ENCODE assay signal across 16 cellular contexts in genomic region chr20:50918403-50918802, GRCh38. TPM values are rescaled to one million over a fixed set of nuclear protein-coding genes. Genes with fewer than 3 reads are reported as not detected.
DNase-seq lines count a peak whose midpoint lies in the region; ATAC-seq and TF ChIP-seq lines count a peak whose summit lies in the region.
"Had no signal": no experiment of that assay in that cellular context is flagged by ENCODE, and none has a peak within 500 bp of the region (broad histone marks: within the 10 kb centered on the region; RNA-seq: fewer than 3 reads in every experiment).

No MANE protein-coding gene starts in this region.

- H2BK5ac ChIP-seq in neuronal stem cell (ENCODE audit: low read length): no peak overlapping the region

- H3K4me1 ChIP-seq in CD4-positive, CD25-positive, alpha-beta regulatory T cell (ENCODE audit: control insufficient read depth, insufficient read depth, low read length, poor library complexity, severe bottlenecking): peaks cover 63% of the 10 kb centered on the region
- peaks cover 2 to 3% of the 10 kb centered on the region in 2 donors for H3K4me1 ChIP-seq in neuronal stem cell (ENCODE audit: control insufficient read depth in 2 of 2, insufficient read depth in 1 of 2, low read depth in 1 of 2, low read length in 2 of 2)

- no peak for TF ChIP-seq CTCF in brain (conservative IDR thresholded peaks at IDR 0.05)

- no peak overlapping the region for H2BK12ac ChIP-seq in neuronal stem cell (ENCODE audit: low read length)

- peaks cover 61 to 92% (median 82%) of the 10 kb centered on the region in 4 donors for H3K4me1 Mint-ChIP-seq in CD4-positive, CD25-positive, alpha-beta regulatory T cell
- H3K4me1 Mint-ChIP-seq in IgD-negative memory B cell: peaks cover 69 to 78% (median 74%) of the 10 kb centered on the region in 3 donors
- H3K4me1 Mint-ChIP-seq in brain: peaks cover 98% of the 10 kb centered on the region
- H3K4me1 Mint-ChIP-seq in naive B cell: peaks cover 59 to 85% (median 83%) of the 10 kb centered on the region in 3 donors

- no peaks in the 10 kb centered on the region for H3K27me3 Mint-ChIP-seq in CD4-positive, CD25-positive, alpha-beta regulatory T cell
- H3K27me3 Mint-ChIP-seq in IgD-negative memory B cell (no peaks in the 10 kb centered on the region), brain (no peaks in the 10 kb centered on the region), naive B cell (no peaks in the 10 kb centered on the region)
- H3K27me3 Mint-ChIP-seq: stimulated activated naive CD8-positive, alpha-beta T cell treated with anti-CD3 and anti-CD28 coated beads, Interleukin-15, Interleukin-2, amounts not matched to agents 100 ng/mL and 50 ng/mL, for 24 hours had no signal

- no peak overlapping the region for H2BK15ac ChIP-seq in neuronal stem cell (ENCODE audit: low read length)

- peak overlapping the region; percentile 27 for H3K27ac ChIP-seq in CD4-positive, CD25-positive, alpha-beta regulatory T cell (ENCODE audit: insufficient read depth, low read length, poor library complexity, severe bottlenecking)
- no peak overlapping the region for H3K27ac ChIP-seq in neuronal stem cell (replicated peaks; ENCODE audit: low read length)
- H3K27ac ChIP-seq: ovary had no signal

- H3K23ac ChIP-seq in neuronal stem cell (ENCODE audit: low read depth, low read length, poor library complexity): no peak overlapping the region

- H3K79me1 ChIP-seq in neuronal stem cell (ENCODE audit: low read depth, low read length): peaks cover 4% of the 10 kb centered on the region

- no peak overlapping the region for H3K4me2 ChIP-seq in neuronal stem cell (ENCODE audit: insufficient read depth, low read length, poor library complexity, severe bottlenecking)

- H2BK120ac ChIP-seq in neuronal stem cell (ENCODE audit: low read depth, low read length): no peak overlapping the region

- no peak overlapping the region for H2AK5ac ChIP-seq in neuronal stem cell (ENCODE audit: low read depth, low read length)

- no peak overlapping the region for H3K14ac ChIP-seq in neuronal stem cell (ENCODE audit: low read length)

- H3K36me3 ChIP-seq in CD4-positive, CD25-positive, alpha-beta regulatory T cell (ENCODE audit: control insufficient read depth, insufficient read depth, low read length): peaks cover 6% of the 10 kb centered on the region
- peaks cover 12 to 96% of the 10 kb centered on the region in 2 donors for H3K36me3 ChIP-seq in neuronal stem cell (replicated peaks in 1 of 2; ENCODE audit: control insufficient read depth in 2 of 2, insufficient read depth in 2 of 2, low read length in 2 of 2)
- H3K36me3 ChIP-seq: ovary had no signal

- peak overlapping the region in 1 of 4 donors; percentile 40 for H3K4me3 Mint-ChIP-seq in CD4-positive, CD25-positive, alpha-beta regulatory T cell
- H3K4me3 Mint-ChIP-seq in IgD-negative memory B cell (peak overlapping the region in 1 of 4 donors; percentile 58), brain (peak overlapping the region in 3 of 5 experiments; percentile 16 to 67 (median 44)), naive B cell (peak overlapping the region in 1 of 8 donors; percentile 39)
- H3K4me3 Mint-ChIP-seq: stimulated activated naive CD8-positive, alpha-beta T cell treated with anti-CD3 and anti-CD28 coated beads, Interleukin-15, Interleukin-2, amounts not matched to agents 100 ng/mL and 50 ng/mL, for 24 hours had no signal

- H2AFZ ChIP-seq in neuronal stem cell (ENCODE audit: low read length): no peak overlapping the region

- H3K9ac ChIP-seq in neuronal stem cell (ENCODE audit: low read depth, low read length, poor library complexity): no peak overlapping the region

- no peak for DNase-seq in CD4-positive, CD25-positive, alpha-beta regulatory T cell
- DNase-seq in naive B cell: no peak
- no peak for DNase-seq in neuronal stem cell (ENCODE audit: low spot score)
- no peak for DNase-seq in GM19238 (ENCODE audit: insufficient read length, low spot score)
- DNase-seq in effector CD4-positive, alpha-beta T cell: no peak
- DNase-seq: COR-L47; glutamatergic neuron; NCI-H1048; NCI-H526; ovary; SIG-M5; stimulated activated CD4-positive, alpha-beta T cell treated with anti-CD3 and anti-CD28 coated beads, Interleukin-2, amount 100 ng/mL, for 24 hours had no signal

- WGBS in neuronal stem cell (ENCODE audit: extremely low coverage in 2 of 2, insufficient read length in 2 of 2, insufficient replicate concordance in 1 of 2), 2 donors: no CpG with 5 or more reads among the region's 3 CpGs

- H3K36me3 Mint-ChIP-seq in CD4-positive, CD25-positive, alpha-beta regulatory T cell: peaks cover 8% of the 10 kb centered on the region
- H3K36me3 Mint-ChIP-seq in IgD-negative memory B cell (peaks cover 3% of the 10 kb centered on the region), brain (peaks cover 39% of the 10 kb centered on the region), naive B cell (peaks cover 0 to 4% of the 10 kb centered on the region in 2 donors)

- peak overlapping the region in 2 of 3 donors; percentile 2 to 86 for H3K27ac Mint-ChIP-seq in CD4-positive, CD25-positive, alpha-beta regulatory T cell
- H3K27ac Mint-ChIP-seq in IgD-negative memory B cell: peak overlapping the region; percentile 75 to 87 (median 84)
- H3K27ac Mint-ChIP-seq in brain: peak overlapping the region in 2 of 5 experiments; percentile 38 to 72
- H3K27ac Mint-ChIP-seq in naive B cell: peak overlapping the region in 5 of 6 donors; percentile 49 to 96 (median 62)

- H4K91ac ChIP-seq in neuronal stem cell (ENCODE audit: low read depth, low read length, poor library complexity): no peak overlapping the region

- H3K27me3 ChIP-seq in CD4-positive, CD25-positive, alpha-beta regulatory T cell (ENCODE audit: control insufficient read depth, insufficient read depth, low read length): no peaks in the 10 kb centered on the region
- H3K27me3 ChIP-seq in neuronal stem cell (ENCODE audit: control insufficient read depth in 3 of 3, insufficient read depth in 3 of 3, low read depth in 1 of 3, low read length in 3 of 3): no peaks in the 10 kb centered on the region
- H3K27me3 ChIP-seq: ovary had no signal

- H3K9me3 ChIP-seq in CD4-positive, CD25-positive, alpha-beta regulatory T cell (ENCODE audit: control insufficient read depth in 2 of 2, low read length in 2 of 2): no peaks in the 10 kb centered on the region
- H3K9me3 ChIP-seq in neuronal stem cell (replicated peaks in 1 of 2; ENCODE audit: control insufficient read depth in 2 of 2, insufficient read depth in 1 of 2, low read depth in 1 of 2, low read length in 2 of 2): no peaks in the 10 kb centered on the region
- H3K9me3 ChIP-seq: ovary had no signal

- H3K18ac ChIP-seq in neuronal stem cell (ENCODE audit: low read length): no peak overlapping the region

- H4K8ac ChIP-seq in neuronal stem cell (ENCODE audit: low read depth, low read length): no peak overlapping the region

- no peak overlapping the region for H3K4me3 ChIP-seq in CD4-positive, CD25-positive, alpha-beta regulatory T cell (ENCODE audit: low read depth, low read length)
- H3K4me3 ChIP-seq in neuronal stem cell (ENCODE audit: low read length in 2 of 2): no peak overlapping the region
- H3K4me3 ChIP-seq: ovary had no signal

- peaks cover 0 to 3% (median 0%) of the 10 kb centered on the region in 7 donors for H3K9me3 Mint-ChIP-seq in CD4-positive, CD25-positive, alpha-beta regulatory T cell
- H3K9me3 Mint-ChIP-seq in IgD-negative memory B cell (no peaks in the 10 kb centered on the region), brain (no peaks in the 10 kb centered on the region), naive B cell (no peaks in the 10 kb centered on the region)
- H3K9me3 Mint-ChIP-seq: stimulated activated naive CD8-positive, alpha-beta T cell treated with anti-CD3 and anti-CD28 coated beads, Interleukin-15, Interleukin-2, amounts not matched to agents 100 ng/mL and 50 ng/mL, for 24 hours had no signal

- H3K4ac ChIP-seq in neuronal stem cell (ENCODE audit: low read length): no peak overlapping the region

- ATAC-seq in CD4-positive, CD25-positive, alpha-beta regulatory T cell (ENCODE audit: low read depth in 2 of 2): no peak
- no peak for ATAC-seq in naive B cell (ENCODE audit: low read depth in 2 of 2)
- no peak for ATAC-seq in GM21717 (IDR thresholded peaks at IDR 0.05; ENCODE audit: unreplicated experiment)

RNA-seq across cellular contexts. Expression of gene ADNP, which starts 12.8 kb away (rescaled TPM):
- total RNA-seq in CD4-positive, CD25-positive, alpha-beta regulatory T cell: 61.5 TPM
- polyA plus RNA-seq in CD4-positive, CD25-positive, alpha-beta regulatory T cell: 1 to 10 TPM; 4.9 to 8.2 (median 6.5) TPM
- polyA plus RNA-seq in IgD-negative memory B cell: 10.3 TPM
- polyA plus RNA-seq in brain (ENCODE audit: insufficient read depth, low read depth, low replicate concordance): 75.7 TPM
- 10 to 100 TPM in 3 of 6 donors, 1 to 10 TPM in 3; 5.5 to 15.7 (median 9.5) TPM for polyA plus RNA-seq in naive B cell (ENCODE audit: low read depth in 6 of 6)
- 96.1 TPM for polyA plus RNA-seq in neuronal stem cell (2013, experiment 1 of 2)
- 95.9 TPM for polyA plus RNA-seq in neuronal stem cell (2013, experiment 2 of 2)

RNA-seq across cellular contexts. Expression of gene DPM1, which starts 39.9 kb away (rescaled TPM):
- total RNA-seq in CD4-positive, CD25-positive, alpha-beta regulatory T cell: 34.3 TPM
- polyA plus RNA-seq in CD4-positive, CD25-positive, alpha-beta regulatory T cell: 10 to 100 TPM; 55.9 to 82.0 (median 75.1) TPM
- 62.1 TPM for polyA plus RNA-seq in IgD-negative memory B cell
- polyA plus RNA-seq in brain (ENCODE audit: insufficient read depth, low read depth, low replicate concordance): 29.4 TPM
- 10 to 100 TPM; 57.0 to 86.2 (median 71.5) TPM for polyA plus RNA-seq in naive B cell (ENCODE audit: low read depth in 6 of 6)
- polyA plus RNA-seq in neuronal stem cell (2013, experiment 1 of 2): 61.4 TPM
- polyA plus RNA-seq in neuronal stem cell (2013, experiment 2 of 2): 64.6 TPM

RNA-seq across cellular contexts. Expression of gene MOCS3, which starts 40.2 kb away (rescaled TPM):
- total RNA-seq in CD4-positive, CD25-positive, alpha-beta regulatory T cell: 2.7 TPM
- 1 to 10 TPM; 2.8 to 7.0 (median 5.1) TPM for polyA plus RNA-seq in CD4-positive, CD25-positive, alpha-beta regulatory T cell
- polyA plus RNA-seq in IgD-negative memory B cell (3.5 TPM), brain (ENCODE audit: insufficient read depth, low read depth, low replicate concordance) (3.1 TPM), naive B cell (ENCODE audit: low read depth in 6 of 6) (1 to 10 TPM; 3.8 to 5.0 (median 4.1) TPM)
- 2.6 TPM for polyA plus RNA-seq in neuronal stem cell (2013, experiment 1 of 2)
- polyA plus RNA-seq in neuronal stem cell (2013, experiment 2 of 2): 2.5 TPM
